ENCODE assay signal across 1 cellular context in genomic region chr16:68364601-68364998, GRCh38.
TF ChIP-seq lines count a peak whose summit lies in the region.

No MANE protein-coding gene starts in this region.

TF ChIP-seq in GM23338, 12 proteins besides CTCF, POLR2A, EP300 and RAD21 (continued from another document):
- TF ChIP-seq ZNF462 (CRISPR knock-in tag; IDR thresholded peaks at IDR 0.05) (no peak), STAT1 (IDR thresholded peaks at IDR 0.05; ENCODE audit: unreplicated experiment) (no peak), JUNB (IDR thresholded peaks at IDR 0.05; ENCODE audit: unreplicated experiment) (no peak), EZH2 (IDR thresholded peaks at IDR 0.05; ENCODE audit: low read depth, unreplicated experiment) (no peak), ZNF114 (CRISPR knock-in tag; IDR thresholded peaks at IDR 0.05) (no peak), CREB1 (CRISPR knock-in tag; IDR thresholded peaks at IDR 0.05; ENCODE audit: low read depth) (no peak)
- TF ChIP-seq, protein P1, sequence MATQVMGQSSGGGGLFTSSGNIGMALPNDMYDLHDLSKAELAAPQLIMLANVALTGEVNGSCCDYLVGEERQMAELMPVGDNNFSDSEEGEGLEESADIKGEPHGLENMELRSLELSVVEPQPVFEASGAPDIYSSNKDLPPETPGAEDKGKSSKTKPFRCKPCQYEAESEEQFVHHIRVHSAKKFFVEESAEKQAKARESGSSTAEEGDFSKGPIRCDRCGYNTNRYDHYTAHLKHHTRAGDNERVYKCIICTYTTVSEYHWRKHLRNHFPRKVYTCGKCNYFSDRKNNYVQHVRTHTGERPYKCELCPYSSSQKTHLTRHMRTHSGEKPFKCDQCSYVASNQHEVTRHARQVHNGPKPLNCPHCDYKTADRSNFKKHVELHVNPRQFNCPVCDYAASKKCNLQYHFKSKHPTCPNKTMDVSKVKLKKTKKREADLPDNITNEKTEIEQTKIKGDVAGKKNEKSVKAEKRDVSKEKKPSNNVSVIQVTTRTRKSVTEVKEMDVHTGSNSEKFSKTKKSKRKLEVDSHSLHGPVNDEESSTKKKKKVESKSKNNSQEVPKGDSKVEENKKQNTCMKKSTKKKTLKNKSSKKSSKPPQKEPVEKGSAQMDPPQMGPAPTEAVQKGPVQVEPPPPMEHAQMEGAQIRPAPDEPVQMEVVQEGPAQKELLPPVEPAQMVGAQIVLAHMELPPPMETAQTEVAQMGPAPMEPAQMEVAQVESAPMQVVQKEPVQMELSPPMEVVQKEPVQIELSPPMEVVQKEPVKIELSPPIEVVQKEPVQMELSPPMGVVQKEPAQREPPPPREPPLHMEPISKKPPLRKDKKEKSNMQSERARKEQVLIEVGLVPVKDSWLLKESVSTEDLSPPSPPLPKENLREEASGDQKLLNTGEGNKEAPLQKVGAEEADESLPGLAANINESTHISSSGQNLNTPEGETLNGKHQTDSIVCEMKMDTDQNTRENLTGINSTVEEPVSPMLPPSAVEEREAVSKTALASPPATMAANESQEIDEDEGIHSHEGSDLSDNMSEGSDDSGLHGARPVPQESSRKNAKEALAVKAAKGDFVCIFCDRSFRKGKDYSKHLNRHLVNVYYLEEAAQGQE (IDR thresholded peaks at IDR 0.05; ENCODE audit: unreplicated experiment) = no peak
